24 cellular contexts compared by ENCODE assay signal in genomic region chr3:156511987-156512677, GRCh38. TPM values are rescaled to one million over a fixed set of nuclear protein-coding genes. Genes with fewer than 3 reads are reported as not detected.
DNase-seq lines count a peak whose midpoint lies in the region; ATAC-seq and TF ChIP-seq lines count a peak whose summit lies in the region.
"Had no signal": no experiment of that assay in that cellular context is flagged by ENCODE, and none has a peak within 500 bp of the region (broad histone marks: within the 10 kb centered on the region; RNA-seq: fewer than 3 reads in every experiment).

No MANE protein-coding gene starts in this region.

- H3K4me3 ChIP-seq in CD4-positive, CD25-positive, alpha-beta regulatory T cell (ENCODE audit: low read depth, low read length) = no peak overlapping the region
- no peak overlapping the region for H3K4me3 ChIP-seq in Loucy (ENCODE audit: low read length, poor library complexity, severe bottlenecking)
- H3K4me3 ChIP-seq: BLaER1 treated with 17β-estradiol and CSF1 and Interleukin-3, amounts not matched to agents 10 nM and 100 nM; left ventricle myocardium inferior; testis had no signal

- no peaks in the 10 kb centered on the region for H3F3A ChIP-seq in Loucy (ENCODE audit: low read depth)

- no peaks in the 10 kb centered on the region for H3K79me2 ChIP-seq in Loucy (ENCODE audit: insufficient read depth, low read length)

- H3K27ac Mint-ChIP-seq in activated CD4-positive, alpha-beta T cell treated with anti-CD3 and anti-CD28 coated beads, Interleukin-2, amount 10 ng/mL, durations not matched to agents 7 days and 5 days = peak overlapping the region; percentile 3
- peak overlapping the region in 2 of 3 donors; percentile 5 to 81 for H3K27ac Mint-ChIP-seq in CD4-positive, CD25-positive, alpha-beta regulatory T cell
- peak overlapping the region; percentile 26 for H3K27ac Mint-ChIP-seq in activated CD4-positive, alpha-beta memory T cell treated with anti-CD3 and anti-CD28 coated beads, Interleukin-2, amount 10 ng/mL, durations not matched to agents 7 days and 5 days

- H3K36me3 ChIP-seq in CD4-positive, CD25-positive, alpha-beta regulatory T cell (ENCODE audit: control insufficient read depth, insufficient read depth, low read length) = no peaks in the 10 kb centered on the region
- H3K36me3 ChIP-seq in Loucy (ENCODE audit: insufficient read depth, low read length) = no peaks in the 10 kb centered on the region
- H3K36me3 ChIP-seq: BLaER1 treated with 17β-estradiol and CSF1 and Interleukin-3, amounts not matched to agents 10 nM and 100 nM; left ventricle myocardium inferior had no signal

- peak in 1 of 2 donors; percentile 19 for ATAC-seq in CD4-positive, CD25-positive, alpha-beta regulatory T cell (ENCODE audit: low read depth in 2 of 2)
- ATAC-seq in left ventricle myocardium superior = no peak
- ATAC-seq: naive thymus-derived CD8-positive, alpha-beta T cell; stimulated activated naive CD8-positive, alpha-beta T cell treated with anti-CD3 and anti-CD28 coated beads, Interleukin-15, Interleukin-2, amounts not matched to agents 100 U/mL and 50 U/mL, for 24 hours had no signal

- H3K27me3 ChIP-seq in CD4-positive, CD25-positive, alpha-beta regulatory T cell (ENCODE audit: control insufficient read depth, insufficient read depth, low read length) = peaks cover 3% of the 10 kb centered on the region
- H3K27me3 ChIP-seq in Loucy (ENCODE audit: insufficient read depth, low read length, poor library complexity, severe bottlenecking) = no peaks in the 10 kb centered on the region
- H3K27me3 ChIP-seq: BLaER1 treated with 17β-estradiol and CSF1 and Interleukin-3, amounts not matched to agents 10 nM and 100 nM; testis had no signal

- H3K9me3 ChIP-seq in CD4-positive, CD25-positive, alpha-beta regulatory T cell (ENCODE audit: control insufficient read depth in 2 of 2, low read length in 2 of 2) = no peaks in the 10 kb centered on the region
- no peaks in the 10 kb centered on the region for H3K9me3 ChIP-seq in Loucy (ENCODE audit: insufficient read depth, low read depth, low read length)
- H3K9me3 ChIP-seq: BLaER1 treated with 17β-estradiol and CSF1 and Interleukin-3, amounts not matched to agents 10 nM and 100 nM; Caco-2; left ventricle myocardium inferior; testis had no signal

- POLR2A ChIA-PET in activated CD4-positive, alpha-beta T cell treated with anti-CD3 and anti-CD28 coated beads, Interleukin-2, amount 10 ng/mL, durations not matched to agents 7 days and 5 days (lab: Charles Lee) = no interaction called here
- POLR2A ChIA-PET in activated CD4-positive, alpha-beta memory T cell treated with anti-CD3 and anti-CD28 coated beads, Interleukin-2, amount 10 ng/mL, durations not matched to agents 7 days and 5 days (lab: Charles Lee) = interaction anchor here (1.2 to 3.6 kb wide), 3 partner anchors 8 to 28 kb away, joined by 3 to 17 read pairs (median 5); no protein-coding TSS in a partner anchor

- H3K4me3 Mint-ChIP-seq in activated CD4-positive, alpha-beta T cell treated with anti-CD3 and anti-CD28 coated beads, Interleukin-2, amount 10 ng/mL, durations not matched to agents 7 days and 5 days = no peak overlapping the region
- H3K4me3 Mint-ChIP-seq in CD4-positive, CD25-positive, alpha-beta regulatory T cell = no peak overlapping the region
- no peak overlapping the region for H3K4me3 Mint-ChIP-seq in activated CD4-positive, alpha-beta memory T cell treated with anti-CD3 and anti-CD28 coated beads, Interleukin-2, amount 10 ng/mL, durations not matched to agents 7 days and 5 days
- H3K4me3 Mint-ChIP-seq: naive thymus-derived CD8-positive, alpha-beta T cell; T-cell had no signal

- no peaks in the 10 kb centered on the region for H4K20me1 ChIP-seq in Loucy (ENCODE audit: insufficient read depth, low read length, poor library complexity, severe bottlenecking)
- H4K20me1 ChIP-seq: BLaER1 treated with 17β-estradiol and CSF1 and Interleukin-3, amounts not matched to agents 10 nM and 100 nM had no signal

- H3K4me1 ChIP-seq in CD4-positive, CD25-positive, alpha-beta regulatory T cell (ENCODE audit: control insufficient read depth, insufficient read depth, low read length, poor library complexity, severe bottlenecking) = peaks cover 6% of the 10 kb centered on the region
- no peaks in the 10 kb centered on the region for H3K4me1 ChIP-seq in Loucy (ENCODE audit: insufficient read depth, low read length, poor library complexity, severe bottlenecking)

- H3K4me1 Mint-ChIP-seq in activated CD4-positive, alpha-beta T cell treated with anti-CD3 and anti-CD28 coated beads, Interleukin-2, amount 10 ng/mL, durations not matched to agents 7 days and 5 days = peaks cover 23% of the 10 kb centered on the region
- peaks cover 0 to 35% (median 14%) of the 10 kb centered on the region in 4 donors for H3K4me1 Mint-ChIP-seq in CD4-positive, CD25-positive, alpha-beta regulatory T cell
- H3K4me1 Mint-ChIP-seq in activated CD4-positive, alpha-beta memory T cell treated with anti-CD3 and anti-CD28 coated beads, Interleukin-2, amount 10 ng/mL, durations not matched to agents 7 days and 5 days = peaks cover 18% of the 10 kb centered on the region
- H3K4me1 Mint-ChIP-seq: naive thymus-derived CD8-positive, alpha-beta T cell had no signal

- H3K27ac ChIP-seq in CD4-positive, CD25-positive, alpha-beta regulatory T cell (ENCODE audit: insufficient read depth, low read length, poor library complexity, severe bottlenecking) = no peak overlapping the region
- H3K27ac ChIP-seq: BLaER1 treated with 17β-estradiol and CSF1 and Interleukin-3, amounts not matched to agents 10 nM and 100 nM; left ventricle myocardium inferior; testis had no signal

- no peak overlapping the region for H3K9ac ChIP-seq in Loucy (ENCODE audit: low read depth, low read length, poor library complexity, severe bottlenecking)
- H3K9ac ChIP-seq: BLaER1 treated with 17β-estradiol and CSF1 and Interleukin-3, amounts not matched to agents 10 nM and 100 nM had no signal

- H3K27me3 Mint-ChIP-seq in activated CD4-positive, alpha-beta T cell treated with anti-CD3 and anti-CD28 coated beads, Interleukin-2, amount 10 ng/mL, durations not matched to agents 7 days and 5 days = peaks cover 19% of the 10 kb centered on the region
- no peaks in the 10 kb centered on the region for H3K27me3 Mint-ChIP-seq in CD4-positive, CD25-positive, alpha-beta regulatory T cell
- H3K27me3 Mint-ChIP-seq in activated CD4-positive, alpha-beta memory T cell treated with anti-CD3 and anti-CD28 coated beads, Interleukin-2, amount 10 ng/mL, durations not matched to agents 7 days and 5 days = peaks cover 2% of the 10 kb centered on the region

- no peaks in the 10 kb centered on the region for H3K36me3 Mint-ChIP-seq in activated CD4-positive, alpha-beta T cell treated with anti-CD3 and anti-CD28 coated beads, Interleukin-2, amount 10 ng/mL, durations not matched to agents 7 days and 5 days (ENCODE audit: low read depth)
- H3K36me3 Mint-ChIP-seq in CD4-positive, CD25-positive, alpha-beta regulatory T cell = no peaks in the 10 kb centered on the region
- no peaks in the 10 kb centered on the region for H3K36me3 Mint-ChIP-seq in activated CD4-positive, alpha-beta memory T cell treated with anti-CD3 and anti-CD28 coated beads, Interleukin-2, amount 10 ng/mL, durations not matched to agents 7 days and 5 days (ENCODE audit: low read depth)
- H3K36me3 Mint-ChIP-seq: naive thymus-derived CD8-positive, alpha-beta T cell; T-cell had no signal

- no peaks in the 10 kb centered on the region for H3K9me3 Mint-ChIP-seq in activated CD4-positive, alpha-beta T cell treated with anti-CD3 and anti-CD28 coated beads, Interleukin-2, amount 10 ng/mL, durations not matched to agents 7 days and 5 days
- H3K9me3 Mint-ChIP-seq in CD4-positive, CD25-positive, alpha-beta regulatory T cell = no peaks in the 10 kb centered on the region
- H3K9me3 Mint-ChIP-seq in activated CD4-positive, alpha-beta memory T cell treated with anti-CD3 and anti-CD28 coated beads, Interleukin-2, amount 10 ng/mL, durations not matched to agents 7 days and 5 days = no peaks in the 10 kb centered on the region
- H3K9me3 Mint-ChIP-seq: naive thymus-derived CD8-positive, alpha-beta T cell; T-cell had no signal

- peak; percentile 26 for DNase-seq in activated CD4-positive, alpha-beta T cell treated with anti-CD3 and anti-CD28 coated beads, Interleukin-2, amount 10 ng/mL, durations not matched to agents 7 days and 5 days
- DNase-seq in activated CD4-positive, alpha-beta T cell treated with anti-CD3 and anti-CD28 coated beads, Interleukin-2, amount 50 U/mL, for 1 hour = no peak
- DNase-seq in CD4-positive, CD25-positive, alpha-beta regulatory T cell = peak in 1 of 3 donors; percentile 55
- DNase-seq in activated CD4-positive, alpha-beta memory T cell treated with anti-CD3 and anti-CD28 coated beads, Interleukin-2, amount 10 ng/mL, durations not matched to agents 7 days and 5 days = peak; percentile 24
- DNase-seq in left ventricle myocardium superior (no peak), GM13977 (ENCODE audit: low spot score) (no peak), NCI-H446 (lab: John Stamatoyannopoulos, UW) (no peak)
- DNase-seq: activated CD4-positive, CD25-positive, alpha-beta regulatory T cell treated with anti-CD3 and anti-CD28 coated beads, Interleukin-2, amount 50 U/mL, for 72 hours; amygdala; Caco-2; effector CD4-positive, alpha-beta T cell; glutamatergic neuron; islet precursor cell; KBM-7; left ventricle myocardium inferior; MM.1S; naive thymus-derived CD8-positive, alpha-beta T cell; NCI-H2029 treated with DMSO at 0.1 percent for 48 hours; NCI-H446 treated with DMSO at 0.1 percent for 48 hours; stimulated activated naive CD8-positive, alpha-beta T cell treated with anti-CD3 and anti-CD28 coated beads, Interleukin-15, Interleukin-2, amounts not matched to agents 100 U/mL and 50 U/mL, for 24 hours; T-cell; testis had no signal

- CTCF ChIA-PET in activated CD4-positive, alpha-beta T cell treated with anti-CD3 and anti-CD28 coated beads, Interleukin-2, amount 10 ng/mL, durations not matched to agents 7 days and 5 days (lab: Charles Lee) = interaction anchor here (1.1 to 2.4 kb wide), 2 partner anchors 26 to 625 kb away, joined by 3 to 8 read pairs; no protein-coding TSS in a partner anchor
- CTCF ChIA-PET in activated CD4-positive, alpha-beta memory T cell treated with anti-CD3 and anti-CD28 coated beads, Interleukin-2, amount 10 ng/mL, durations not matched to agents 7 days and 5 days (lab: Charles Lee) = interaction anchor here (0.7 to 9.1 kb wide), 10 partner anchors 9 to 625 kb away, joined by 3 to 64 read pairs (median 4); no protein-coding TSS in a partner anchor

- in situ Hi-C loops in GM13977 (cut with MboI; ENCODE audit: low pct_unique_long_range_greater_than_20kb, low sequenced_read_pairs, unreplicated experiment) = no loop called here

- peak overlapping the region; percentile 9; the same call in 1 of the 2 replicates for H2AFZ ChIP-seq in Loucy (ENCODE audit: low read length)

- TF ChIP-seq CTCF in Loucy (conservative IDR thresholded peaks at IDR 0.05; ENCODE audit: low read length) = no peak
- no peak for TF ChIP-seq CTCF in GM13977 (IDR thresholded peaks at IDR 0.05; ENCODE audit: extremely low read depth, insufficient read depth, missing control alignments)

- H3K4me2 ChIP-seq in Loucy (ENCODE audit: low read depth, low read length, poor library complexity, severe bottlenecking) = no peak overlapping the region
- H3K4me2 ChIP-seq: BLaER1 treated with 17β-estradiol and CSF1 and Interleukin-3, amounts not matched to agents 10 nM and 100 nM had no signal

- H3K9me2 ChIP-seq in Loucy (replicated peaks; ENCODE audit: low read depth, low read length) = no peaks in the 10 kb centered on the region

- intact Hi-C loops in left ventricle myocardium superior (cut with micrococcal nuclease) = no loop called here

RNA-seq across cellular contexts. Expression of gene SSR3, which starts 42.8 kb away (rescaled TPM):
- 100 to 1,000 TPM; 139 to 143 TPM for total RNA-seq in activated CD4-positive, alpha-beta T cell treated with anti-CD3 and anti-CD28 coated beads, Interleukin-2, amount 10 ng/mL, durations not matched to agents 7 days and 5 days
- total RNA-seq in CD4-positive, CD25-positive, alpha-beta regulatory T cell = 73.9 TPM
- polyA plus RNA-seq in CD4-positive, CD25-positive, alpha-beta regulatory T cell = 100 to 1,000 TPM; 133 to 183 (median 145) TPM
- 100 to 1,000 TPM; 167 to 174 TPM for total RNA-seq in activated CD4-positive, alpha-beta memory T cell treated with anti-CD3 and anti-CD28 coated beads, Interleukin-2, amount 10 ng/mL, durations not matched to agents 7 days and 5 days
- 223 TPM for total RNA-seq in left ventricle myocardium superior

Comparison
In these comparisons a context has a peak if more than half of its experiments do, and no peak if none do; other contexts are left out.
1. DNase-seq: peak in activated CD4-positive, alpha-beta T cell treated with anti-CD3 and anti-CD28 coated beads, Interleukin-2, amount 10 ng/mL, durations not matched to agents 7 days and 5 days (single experiment) and activated CD4-positive, alpha-beta memory T cell treated with anti-CD3 and anti-CD28 coated beads, Interleukin-2, amount 10 ng/mL, durations not matched to agents 7 days and 5 days (single experiment); none in activated CD4-positive, alpha-beta T cell treated with anti-CD3 and anti-CD28 coated beads, Interleukin-2, amount 50 U/mL, for 1 hour (single experiment), left ventricle myocardium superior (single experiment), GM13977 (single experiment) and NCI-H446 (0 of 2).
2. Peak in every context shown above with its lines, with median percentiles within 50 percentile points of each other: H3K27ac Mint-ChIP-seq.